Comparison of ENCODE assay signal across 10 cellular contexts in genomic region chr7:102288285-102288930, GRCh38. TPM values are rescaled to one million over a fixed set of nuclear protein-coding genes. Genes with fewer than 3 reads are reported as not detected.
DNase-seq lines count a peak whose midpoint lies in the region; ATAC-seq and TF ChIP-seq lines count a peak whose summit lies in the region.
"Had no signal": no experiment of that assay in that cellular context is flagged by ENCODE, and none has a peak within 500 bp of the region (broad histone marks: within the 10 kb centered on the region; RNA-seq: fewer than 3 reads in every experiment).

No MANE protein-coding gene starts in this region.

- peaks cover 34% of the 10 kb centered on the region for H3K4me1 Mint-ChIP-seq in activated naive CD4-positive, alpha-beta T cell treated with anti-CD3 and anti-CD28 coated beads for 36 hours (ENCODE audit: low read depth)

- H3K4me3 Mint-ChIP-seq in activated naive CD4-positive, alpha-beta T cell treated with anti-CD3 and anti-CD28 coated beads for 36 hours, result no peak overlapping the region

- no peaks in the 10 kb centered on the region for H3K9me2 ChIP-seq in hepatocyte (replicated peaks; ENCODE audit: insufficient read depth)

- no peak overlapping the region for H3K27ac Mint-ChIP-seq in activated naive CD4-positive, alpha-beta T cell treated with anti-CD3 and anti-CD28 coated beads for 36 hours

- peak; percentile 37 for DNase-seq in activated naive CD4-positive, alpha-beta T cell treated with anti-CD3 and anti-CD28 coated beads for 36 hours
- no peak for DNase-seq in activated naive CD4-positive, alpha-beta T cell treated with anti-CD3 and anti-CD28 coated beads, Interleukin-2, amount 50 U/mL, for 16 hours
- DNase-seq in SK-N-MC (ENCODE audit: low read depth, low spot score) (no peak), hepatocyte (ENCODE audit: low spot score) (no peak), thoracic aorta (ENCODE audit: low spot score) (no peak), putamen (ENCODE audit: low spot score) (no peak), cortex of kidney (lab: John Stamatoyannopoulos, UW) (no peak)
- DNase-seq: foreskin keratinocyte, GF-D8 had no signal

- H3K9me3 ChIP-seq in SK-N-MC (ENCODE audit: low read depth, low read length), result no peaks in the 10 kb centered on the region
- no peaks in the 10 kb centered on the region for H3K9me3 ChIP-seq in hepatocyte (ENCODE audit: low read depth)
- no peaks in the 10 kb centered on the region for H3K9me3 ChIP-seq in thoracic aorta

- ATAC-seq in thoracic aorta (ENCODE audit: insufficient number of reproducible peaks, low FRiP score, low read depth) (no peak), HG03432 (IDR thresholded peaks at IDR 0.05; ENCODE audit: unreplicated experiment) (no peak)

- 49% methylated on average over 10 of the region's 10 CpGs for WGBS in hepatocyte (ENCODE audit: low lambda C conversion rate, missing lambda C conversion rate)

- H4K20me1 ChIP-seq in hepatocyte (ENCODE audit: insufficient read depth, poor library complexity, severe bottlenecking), result no peaks in the 10 kb centered on the region

- H2AFZ ChIP-seq in hepatocyte, result no peak overlapping the region

- no peak overlapping the region for H3K9ac ChIP-seq in SK-N-MC (ENCODE audit: insufficient read length)

- H3K36me3 ChIP-seq in SK-N-MC (ENCODE audit: insufficient read depth, low read length), result no peaks in the 10 kb centered on the region
- H3K36me3 ChIP-seq in hepatocyte (replicated peaks; ENCODE audit: insufficient read depth, low read depth), result no peaks in the 10 kb centered on the region
- H3K36me3 ChIP-seq in thoracic aorta, result no peaks in the 10 kb centered on the region

- H3K27me3 Mint-ChIP-seq in activated naive CD4-positive, alpha-beta T cell treated with anti-CD3 and anti-CD28 coated beads for 36 hours (ENCODE audit: low read depth), result peaks cover 10% of the 10 kb centered on the region

- peaks cover 7% of the 10 kb centered on the region for H3K4me1 ChIP-seq in hepatocyte (ENCODE audit: insufficient read depth)
- H3K4me1 ChIP-seq in thoracic aorta (ENCODE audit: control insufficient read depth in 1 of 2, low read depth in 2 of 2), result peaks cover 11 to 31% of the 10 kb centered on the region in 2 donors
- H3K4me1 ChIP-seq: foreskin keratinocyte had no signal

- TF ChIP-seq CTCF in hepatocyte (IDR thresholded peaks at IDR 0.05; ENCODE audit: poor library complexity) (peak; percentile 18), thoracic aorta (IDR thresholded peaks at IDR 0.05) (no peak)

- peak overlapping the region; percentile 100 for H3K4me2 ChIP-seq in hepatocyte

- H3K4me3 ChIP-seq in SK-N-MC (peak overlapping the region; percentile 95), hepatocyte (no peak overlapping the region), thoracic aorta (peak overlapping the region; percentile 90)

- no peaks in the 10 kb centered on the region for H3K79me2 ChIP-seq in hepatocyte

- intact Hi-C loops in activated naive CD4-positive, alpha-beta T cell treated with anti-CD3 and anti-CD28 coated beads for 36 hours (cut with micrococcal nuclease), result no loop called here

- no peaks in the 10 kb centered on the region for H3K9me3 Mint-ChIP-seq in activated naive CD4-positive, alpha-beta T cell treated with anti-CD3 and anti-CD28 coated beads for 36 hours

- CTCF ChIA-PET in activated naive CD4-positive, alpha-beta T cell treated with anti-CD3 and anti-CD28 coated beads for 36 hours (lab: Charles Lee), result interaction anchor here (1.1 to 1.7 kb wide), 2 partner anchors 75 to 179 kb away, joined by 4 read pairs; no protein-coding TSS in a partner anchor

- H3K27me3 ChIP-seq in hepatocyte (no peaks in the 10 kb centered on the region), thoracic aorta (replicated peaks; ENCODE audit: insufficient read depth) (no peaks in the 10 kb centered on the region)

- H3K27ac ChIP-seq in SK-N-MC (no peak overlapping the region), hepatocyte (no peak overlapping the region), thoracic aorta (no peak overlapping the region)
- H3K27ac ChIP-seq: foreskin keratinocyte had no signal

- no peaks in the 10 kb centered on the region for H3K36me3 Mint-ChIP-seq in activated naive CD4-positive, alpha-beta T cell treated with anti-CD3 and anti-CD28 coated beads for 36 hours (ENCODE audit: low read depth)

RNA-seq across cellular contexts. Expression of gene SH2B2, which starts 1.7 kb away (rescaled TPM):
- total RNA-seq in activated naive CD4-positive, alpha-beta T cell treated with anti-CD3 and anti-CD28 coated beads for 36 hours, result 1 to 10 TPM; 1.4 TPM
- total RNA-seq in hepatocyte, result 3.2 and 3.8 TPM in 2 replicates
- 6.7 and 7.1 TPM in 2 replicates for polyA plus RNA-seq in hepatocyte
- 10 to 100 TPM; 10.0 to 30.2 TPM for total RNA-seq in thoracic aorta
